Comparison of ENCODE assay signal across 9 cellular contexts in the genomic region with DNA sequence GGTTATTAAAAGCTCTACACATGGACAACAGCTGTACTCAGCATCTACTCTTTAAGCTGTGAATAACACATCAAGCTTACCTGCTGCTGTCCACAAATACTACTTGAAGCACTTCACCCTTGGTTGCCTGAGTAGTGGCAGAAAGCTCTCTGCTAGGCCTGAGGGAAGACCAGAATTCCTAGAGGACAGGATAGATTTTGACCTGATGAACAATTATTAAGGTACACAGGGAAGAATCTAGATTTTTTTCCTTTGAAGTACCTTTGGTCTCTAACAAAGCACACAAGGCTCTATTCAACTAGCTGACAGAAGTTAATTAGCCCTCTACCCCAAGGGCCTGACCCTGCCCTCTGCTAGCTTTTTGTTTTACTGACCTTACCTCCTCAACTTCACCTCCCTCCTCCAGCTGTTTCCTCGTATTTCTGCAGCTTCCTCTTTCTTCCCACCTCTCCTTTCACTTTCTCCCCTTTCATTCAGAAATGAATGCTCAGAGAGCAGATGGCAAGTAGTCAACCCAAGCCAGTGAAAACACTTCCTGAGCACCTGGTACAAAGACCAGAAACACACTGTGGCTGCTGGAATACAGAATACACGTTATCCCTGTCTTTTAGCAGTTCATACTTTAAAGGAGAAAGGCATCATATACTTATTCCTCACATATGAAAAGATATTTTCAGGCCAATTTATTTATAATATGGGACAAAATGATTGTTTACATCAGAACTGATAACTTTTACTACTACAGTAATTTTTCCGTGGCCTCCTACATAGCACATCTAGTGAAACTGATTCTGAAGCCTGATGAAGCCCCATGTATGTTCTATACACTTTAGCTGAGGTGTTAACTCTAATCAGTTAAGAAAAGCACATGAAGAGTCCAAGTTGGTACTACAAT. TPM values are rescaled to one million over a fixed set of nuclear protein-coding genes. Genes with fewer than 3 reads are reported as not detected.
A peak's percentile ranks its signal among the peaks of the same experiment; 100 is the strongest.
DNase-seq lines count a peak whose midpoint lies in the region; ATAC-seq and TF ChIP-seq lines count a peak whose summit lies in the region.
"Had no signal": no experiment of that assay in that cellular context is flagged by ENCODE, and none has a peak within 500 bp of the region (broad histone marks: within the 10 kb centered on the region; RNA-seq: fewer than 3 reads in every experiment).

No MANE protein-coding gene starts in this region.

- peaks cover 75% of the 10 kb centered on the region for H3K4me1 Mint-ChIP-seq in activated T-cell treated with anti-CD3 and anti-CD28 coated beads, Interleukin-2, amount 50 U/mL, for 24 hours (ENCODE audit: low read depth)
- peaks cover 65% of the 10 kb centered on the region for H3K4me1 Mint-ChIP-seq in activated CD4-positive, alpha-beta memory T cell treated with anti-CD3 and anti-CD28 coated beads, Interleukin-2, amount 10 ng/mL, durations not matched to agents 7 days and 5 days

- H3K4me3 Mint-ChIP-seq in activated T-cell treated with anti-CD3 and anti-CD28 coated beads, Interleukin-2, amount 50 U/mL, for 24 hours = no peak overlapping the region
- no peak overlapping the region for H3K4me3 Mint-ChIP-seq in activated CD4-positive, alpha-beta memory T cell treated with anti-CD3 and anti-CD28 coated beads, Interleukin-2, amount 10 ng/mL, durations not matched to agents 7 days and 5 days

- H3K4me1 ChIP-seq in breast epithelium = peaks cover 0 to 5% of the 10 kb centered on the region in 2 donors
- peaks cover 12 to 71% (median 49%) of the 10 kb centered on the region in 6 donors for H3K4me1 ChIP-seq in spleen

- intact Hi-C loops in breast epithelium (cut with DNase I; ENCODE audit: low total_unique reads) = loop anchor here (10.0 kb wide), 2 partner anchors 121 to 941 kb away; no protein-coding TSS in a partner anchor
- intact Hi-C loops in spleen (cut with DNase I; ENCODE audit: low total_unique reads) = no loop called here

- H3K9me3 Mint-ChIP-seq in activated T-cell treated with anti-CD3 and anti-CD28 coated beads, Interleukin-2, amount 50 U/mL, for 24 hours = no peaks in the 10 kb centered on the region
- H3K9me3 Mint-ChIP-seq in activated CD4-positive, alpha-beta memory T cell treated with anti-CD3 and anti-CD28 coated beads, Interleukin-2, amount 10 ng/mL, durations not matched to agents 7 days and 5 days = no peaks in the 10 kb centered on the region

- peak overlapping the region; percentile 66 for H3K27ac Mint-ChIP-seq in activated T-cell treated with anti-CD3 and anti-CD28 coated beads, Interleukin-2, amount 50 U/mL, for 24 hours
- no peak overlapping the region for H3K27ac Mint-ChIP-seq in activated CD4-positive, alpha-beta memory T cell treated with anti-CD3 and anti-CD28 coated beads, Interleukin-2, amount 10 ng/mL, durations not matched to agents 7 days and 5 days

- ATAC-seq in GM18517 (IDR thresholded peaks at IDR 0.05; ENCODE audit: unreplicated experiment) = no peak

- POLR2A ChIA-PET in activated CD4-positive, alpha-beta memory T cell treated with anti-CD3 and anti-CD28 coated beads, Interleukin-2, amount 10 ng/mL, durations not matched to agents 7 days and 5 days (lab: Charles Lee) = interaction anchor here (0.6 to 7.4 kb wide), 9 partner anchors 9 to 159 kb away, joined by 3 to 86 read pairs (median 4); a partner anchor contains a TSS

- H3K36me3 ChIP-seq in breast epithelium (no peaks in the 10 kb centered on the region), spleen (peaks cover 0 to 22% (median 6%) of the 10 kb centered on the region in 6 donors)

- no peaks in the 10 kb centered on the region for H3K27me3 Mint-ChIP-seq in activated T-cell treated with anti-CD3 and anti-CD28 coated beads, Interleukin-2, amount 50 U/mL, for 24 hours
- H3K27me3 Mint-ChIP-seq in activated CD4-positive, alpha-beta memory T cell treated with anti-CD3 and anti-CD28 coated beads, Interleukin-2, amount 10 ng/mL, durations not matched to agents 7 days and 5 days = no peaks in the 10 kb centered on the region

- no peak overlapping the region for H3K4me3 ChIP-seq in breast epithelium
- no peak overlapping the region for H3K4me3 ChIP-seq in spleen
- H3K4me3 ChIP-seq: pancreas had no signal

- H3K27me3 ChIP-seq in breast epithelium (no peaks in the 10 kb centered on the region), spleen (replicated peaks in 1 of 7) (no peaks in the 10 kb centered on the region)
- H3K27me3 ChIP-seq: pancreas had no signal

- TF ChIP-seq POLR2A in breast epithelium (IDR thresholded peaks at IDR 0.05) (no peak), spleen (IDR thresholded peaks at IDR 0.05) (no peak)

- no peak for DNase-seq in activated T-cell treated with anti-CD3 and anti-CD28 coated beads, Interleukin-2, amount 50 U/mL, for 24 hours
- DNase-seq in activated T-cell treated with anti-CD3 and anti-CD28 coated beads for 4 hours = no peak
- DNase-seq in NCI-H345 treated with DMSO at 0.1 percent for 48 hours (lab: John Stamatoyannopoulos, UW; ENCODE audit: unreplicated experiment) = peak; percentile 56
- no peak for DNase-seq in breast epithelium (ENCODE audit: low spot score in 2 of 2)
- DNase-seq in spleen = no peak
- no peak for DNase-seq in NCI-H1105 (lab: John Stamatoyannopoulos, UW)
- no peak for DNase-seq in activated CD4-positive, alpha-beta memory T cell treated with anti-CD3 and anti-CD28 coated beads, Interleukin-2, amount 10 ng/mL, durations not matched to agents 7 days and 5 days
- DNase-seq: pancreas had no signal

- CTCF ChIA-PET in activated CD4-positive, alpha-beta memory T cell treated with anti-CD3 and anti-CD28 coated beads, Interleukin-2, amount 10 ng/mL, durations not matched to agents 7 days and 5 days (lab: Charles Lee) = interaction anchor here (0.7 to 11.0 kb wide), 7 partner anchors 8 to 160 kb away, joined by 3 to 137 read pairs (median 6); no protein-coding TSS in a partner anchor

- TF ChIP-seq CTCF in breast epithelium (IDR thresholded peaks at IDR 0.05) = no peak
- no peak for TF ChIP-seq CTCF in spleen (IDR thresholded peaks at IDR 0.05 in 8 of 11, conservative IDR thresholded peaks at IDR 0.05 in 3 of 11)

- 25 to 33% (median 29%) methylated on average over 3 of the region's 3 CpGs for WGBS in spleen, 5 donors

- H3K9me3 ChIP-seq in breast epithelium (no peaks in the 10 kb centered on the region), spleen (no peaks in the 10 kb centered on the region)
- H3K9me3 ChIP-seq: pancreas had no signal

- H3K27ac ChIP-seq in breast epithelium (peak overlapping the region; percentile 6 to 56), spleen (peak overlapping the region in 5 of 8 donors; percentile 16 to 62 (median 22))

- peaks cover 43% of the 10 kb centered on the region for H3K36me3 Mint-ChIP-seq in activated T-cell treated with anti-CD3 and anti-CD28 coated beads, Interleukin-2, amount 50 U/mL, for 24 hours (ENCODE audit: low read depth)
- peaks cover 43% of the 10 kb centered on the region for H3K36me3 Mint-ChIP-seq in activated CD4-positive, alpha-beta memory T cell treated with anti-CD3 and anti-CD28 coated beads, Interleukin-2, amount 10 ng/mL, durations not matched to agents 7 days and 5 days (ENCODE audit: low read depth)

RNA-seq across cellular contexts. Expression of a gene that starts 5.7 kb away (rescaled TPM):
- total RNA-seq in breast epithelium (10 to 100 TPM; 55.5 to 76.5 (median 66.9) TPM), spleen (10 to 100 TPM; 43.0 to 59.9 (median 54.2) TPM)
- polyA plus RNA-seq in spleen = 10 to 100 TPM in 2 of 3 donors, 1 to 10 TPM in 1; 10.0 to 19.1 (median 10.2) TPM
- total RNA-seq in activated CD4-positive, alpha-beta memory T cell treated with anti-CD3 and anti-CD28 coated beads, Interleukin-2, amount 10 ng/mL, durations not matched to agents 7 days and 5 days = 10 to 100 TPM; 44.6 to 46.6 TPM

RNA-seq across cellular contexts. Expression of a gene that starts 13.3 kb away (rescaled TPM):
- total RNA-seq in breast epithelium (100 to 1,000 TPM; 176 to 202 (median 185) TPM), spleen (100 to 1,000 TPM; 165 to 213 (median 174) TPM)
- polyA plus RNA-seq in spleen = 10 to 100 TPM; 65.8 to 90.4 (median 88.2) TPM
- 100 to 1,000 TPM; 298 to 304 TPM for total RNA-seq in activated CD4-positive, alpha-beta memory T cell treated with anti-CD3 and anti-CD28 coated beads, Interleukin-2, amount 10 ng/mL, durations not matched to agents 7 days and 5 days

RNA-seq across cellular contexts. Expression of a gene that starts 38.5 kb away (rescaled TPM):
- total RNA-seq in breast epithelium (10 to 100 TPM; 13.0 to 18.0 (median 14.5) TPM), spleen (10 to 100 TPM; 13.2 to 23.5 (median 16.7) TPM)
- 10 to 100 TPM in 1 of 3 donors, 1 to 10 TPM in 2; 5.4 to 15.7 (median 5.4) TPM for polyA plus RNA-seq in spleen
- total RNA-seq in activated CD4-positive, alpha-beta memory T cell treated with anti-CD3 and anti-CD28 coated beads, Interleukin-2, amount 10 ng/mL, durations not matched to agents 7 days and 5 days = under 1 TPM in 1 of 2 experiments, not detected in 1; 0.25 TPM

Comparison
In these comparisons a context has a peak if more than half of its experiments do, and no peak if none do; other contexts are left out.
1. RNA of a gene that starts 38.5 kb away (total RNA-seq): 13.2 to 23.5 TPM in spleen and 13.0 to 18.0 TPM in breast epithelium; 0.25 TPM in activated CD4-positive, alpha-beta memory T cell treated with anti-CD3 and anti-CD28 coated beads, Interleukin-2, amount 10 ng/mL, durations not matched to agents 7 days and 5 days; every median in the first group is over 10 times any median in the second.